ENCODE assay signal across 1 cellular context in genomic region chr10:100775866-100776265, GRCh38.
TF ChIP-seq lines count a peak whose summit lies in the region.

No MANE protein-coding gene starts in this region.

TF ChIP-seq in GM23338, 12 proteins besides CTCF, POLR2A, EP300 and RAD21 (continued from another document):
- TF ChIP-seq ETS1 (IDR thresholded peaks at IDR 0.05) (no peak), POLR2AphosphoS5 (IDR thresholded peaks at IDR 0.05; ENCODE audit: low read depth) (no peak), EZH2 (IDR thresholded peaks at IDR 0.05; ENCODE audit: low read depth, unreplicated experiment) (no peak), STAT1 (IDR thresholded peaks at IDR 0.05; ENCODE audit: unreplicated experiment) (no peak), EZH2phosphoT487 (IDR thresholded peaks at IDR 0.05; ENCODE audit: unreplicated experiment) (no peak), ZNF462 (CRISPR knock-in tag; IDR thresholded peaks at IDR 0.05) (no peak)
- TF ChIP-seq, protein P1, sequence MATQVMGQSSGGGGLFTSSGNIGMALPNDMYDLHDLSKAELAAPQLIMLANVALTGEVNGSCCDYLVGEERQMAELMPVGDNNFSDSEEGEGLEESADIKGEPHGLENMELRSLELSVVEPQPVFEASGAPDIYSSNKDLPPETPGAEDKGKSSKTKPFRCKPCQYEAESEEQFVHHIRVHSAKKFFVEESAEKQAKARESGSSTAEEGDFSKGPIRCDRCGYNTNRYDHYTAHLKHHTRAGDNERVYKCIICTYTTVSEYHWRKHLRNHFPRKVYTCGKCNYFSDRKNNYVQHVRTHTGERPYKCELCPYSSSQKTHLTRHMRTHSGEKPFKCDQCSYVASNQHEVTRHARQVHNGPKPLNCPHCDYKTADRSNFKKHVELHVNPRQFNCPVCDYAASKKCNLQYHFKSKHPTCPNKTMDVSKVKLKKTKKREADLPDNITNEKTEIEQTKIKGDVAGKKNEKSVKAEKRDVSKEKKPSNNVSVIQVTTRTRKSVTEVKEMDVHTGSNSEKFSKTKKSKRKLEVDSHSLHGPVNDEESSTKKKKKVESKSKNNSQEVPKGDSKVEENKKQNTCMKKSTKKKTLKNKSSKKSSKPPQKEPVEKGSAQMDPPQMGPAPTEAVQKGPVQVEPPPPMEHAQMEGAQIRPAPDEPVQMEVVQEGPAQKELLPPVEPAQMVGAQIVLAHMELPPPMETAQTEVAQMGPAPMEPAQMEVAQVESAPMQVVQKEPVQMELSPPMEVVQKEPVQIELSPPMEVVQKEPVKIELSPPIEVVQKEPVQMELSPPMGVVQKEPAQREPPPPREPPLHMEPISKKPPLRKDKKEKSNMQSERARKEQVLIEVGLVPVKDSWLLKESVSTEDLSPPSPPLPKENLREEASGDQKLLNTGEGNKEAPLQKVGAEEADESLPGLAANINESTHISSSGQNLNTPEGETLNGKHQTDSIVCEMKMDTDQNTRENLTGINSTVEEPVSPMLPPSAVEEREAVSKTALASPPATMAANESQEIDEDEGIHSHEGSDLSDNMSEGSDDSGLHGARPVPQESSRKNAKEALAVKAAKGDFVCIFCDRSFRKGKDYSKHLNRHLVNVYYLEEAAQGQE (IDR thresholded peaks at IDR 0.05; ENCODE audit: unreplicated experiment): no peak
